ENCODE assay signal across 26 cellular contexts in genomic region chr14:68604361-68604730, GRCh38.
"Had no signal": no experiment of that assay in that cellular context is flagged by ENCODE, and none has a peak within 500 bp of the region (broad histone marks: within the 10 kb centered on the region; RNA-seq: fewer than 3 reads in every experiment).

No MANE protein-coding gene starts in this region.

- H3K4me3 ChIP-seq: ascending aorta, MG63, Peyer's patch had no signal

- DNase-seq: activated CD4-positive, alpha-beta T cell treated with anti-CD3 and anti-CD28 coated beads, Interleukin-2, amount 10 ng/mL, durations not matched to agents 24 days and 14 days; activated CD4-positive, alpha-beta T cell treated with anti-CD3 and anti-CD28 coated beads, Interleukin-2, amount 50 U/mL, for 48 hours; activated CD4-positive, CD25-positive, alpha-beta regulatory T cell treated with anti-CD3 and anti-CD28 coated beads, Interleukin-2, amount 50 U/mL, for 72 hours; activated CD8-positive, alpha-beta memory T cell treated with anti-CD3 and anti-CD28 coated beads, Interleukin-2, amount 10 ng/mL, durations not matched to agents 7 days and 5 days; activated effector memory CD4-positive, alpha-beta T cell treated with anti-CD3 and anti-CD28 coated beads, Interleukin-2, amount 50 U/mL, for 16 hours; activated naive CD4-positive, alpha-beta T cell treated with Interleukin-2 at 50 U/mL for 16 hours; activated naive CD8-positive, alpha-beta T cell treated with anti-CD3 and anti-CD28 coated beads, Interleukin-2, amount 50 U/mL, for 24 hours; activated T-cell treated with anti-CD3 and anti-CD28 coated beads, Interleukin-2, amount 50 U/mL, for 4 hours; amniotic stem cell; MG63; MV-4-11; NCI-H1092 treated with DMSO at 0.1 percent for 48 hours; NCI-H1417 treated with DMSO at 0.1 percent for 48 hours; NCI-H1694; NCI-H2029; NCI-H2107; NCI-H2171 treated with DMSO at 0.1 percent for 48 hours; NCI-H226; NCI-H526; NCI-H82; Peyer's patch; SHP77 had no signal

- ATAC-seq: activated CD8-positive, alpha-beta memory T cell treated with anti-CD3 and anti-CD28 coated beads, Interleukin-2, amount 10 ng/mL, durations not matched to agents 7 days and 5 days; activated naive CD4-positive, alpha-beta T cell treated with anti-CD3 and anti-CD28 coated beads, Interleukin-2, amount 50 U/mL, for 72 hours; activated naive CD8-positive, alpha-beta T cell treated with anti-CD3 and anti-CD28 coated beads, Interleukin-2, amount 50 U/mL, for 24 hours; activated T-cell treated with anti-CD3 and anti-CD28 coated beads, Interleukin-2, amount 50 U/mL, for 4 hours; WTC11 had no signal

- H3K9me3 ChIP-seq: ascending aorta, MG63, Peyer's patch had no signal

- H3K27me3 ChIP-seq: ascending aorta, MG63, Peyer's patch had no signal

- H3K36me3 ChIP-seq: ascending aorta, MG63, Peyer's patch had no signal

- H3K27ac ChIP-seq: ascending aorta, Peyer's patch, RWPE1 had no signal
